In genomic region chr9:68552700-68553099, GRCh38 we compare ENCODE assay signal across 14 cellular contexts. TPM values are rescaled to one million over a fixed set of nuclear protein-coding genes. Genes with fewer than 3 reads are reported as not detected.
DNase-seq lines count a peak whose midpoint lies in the region; FAIRE-seq and TF ChIP-seq lines count a peak whose summit lies in the region.
"Had no signal": no experiment of that assay in that cellular context is flagged by ENCODE, and none has a peak within 500 bp of the region (broad histone marks: within the 10 kb centered on the region; RNA-seq: fewer than 3 reads in every experiment).

No MANE protein-coding gene starts in this region.

- H3K4me3 ChIP-seq in SJCRH30, result no peak overlapping the region
- H3K4me3 ChIP-seq in fibroblast of villous mesenchyme (ENCODE audit: low read depth, low read length), result no peak overlapping the region
- H3K4me3 ChIP-seq in small intestine (ENCODE audit: low read depth in 1 of 2, low read length in 2 of 2), result no peak overlapping the region
- H3K4me3 ChIP-seq: neural progenitor cell had no signal

- H3K27ac ChIP-seq in SJCRH30 (peak overlapping the region; percentile 44), small intestine (ENCODE audit: low read depth in 1 of 2, low read length in 1 of 2) (no peak overlapping the region), caudate nucleus (ENCODE audit: low read depth, low read length) (no peak overlapping the region)
- H3K27ac ChIP-seq: neural progenitor cell had no signal

- H3K9me3 ChIP-seq in SJCRH30 (replicated peaks) (no peaks in the 10 kb centered on the region), small intestine (ENCODE audit: control insufficient read depth, low read depth) (no peaks in the 10 kb centered on the region)

- H3K36me3 ChIP-seq in SJCRH30 (no peaks in the 10 kb centered on the region), small intestine (ENCODE audit: control insufficient read depth in 2 of 2, insufficient read depth in 2 of 2, low read length in 2 of 2) (no peaks in the 10 kb centered on the region)
- H3K36me3 ChIP-seq: neural progenitor cell had no signal

- in situ Hi-C loops in GM13977 (cut with MboI; ENCODE audit: low pct_unique_long_range_greater_than_20kb, low sequenced_read_pairs, unreplicated experiment), result no loop called here

- 36 to 51% (median 45%) methylated on average over 3 of the region's 3 CpGs for WGBS in small intestine, 3 donors

- peak; percentile 84 for DNase-seq in H4 (ENCODE audit: low spot score)
- DNase-seq in SJCRH30, result peak in 1 of 2 experiments; percentile 70
- peak; percentile 67 for DNase-seq in fibroblast of villous mesenchyme (ENCODE audit: low read depth)
- peak; percentile 29 for DNase-seq in small intestine
- no peak for DNase-seq in GM13977 (ENCODE audit: low spot score)
- no peak for DNase-seq in effector CD4-positive, alpha-beta T cell
- no peak for DNase-seq in caudate nucleus (lab: John Stamatoyannopoulos, UW)
- DNase-seq: endodermal cell; immature natural killer cell; KBM-7; RPMI8226; stimulated activated CD4-positive, alpha-beta T cell treated with anti-CD3 and anti-CD28 coated beads, Interleukin-1b, Interleukin-23, amount 100 ng/mL, for 48 hours had no signal

- H3K4me1 ChIP-seq in SJCRH30, result peaks cover 42% of the 10 kb centered on the region
- no peaks in the 10 kb centered on the region for H3K4me1 ChIP-seq in small intestine (ENCODE audit: control insufficient read depth in 2 of 2, insufficient read depth in 1 of 2, low read depth in 1 of 2, low read length in 1 of 2)

- TF ChIP-seq CTCF in fibroblast of villous mesenchyme (IDR thresholded peaks at IDR 0.05; ENCODE audit: insufficient read depth, low read depth, low read length) (no peak), GM13977 (IDR thresholded peaks at IDR 0.05; ENCODE audit: extremely low read depth, insufficient read depth, missing control alignments) (no peak)

- H3K27me3 ChIP-seq in SJCRH30 (no peaks in the 10 kb centered on the region), small intestine (ENCODE audit: control insufficient read depth in 2 of 2, insufficient read depth in 2 of 2, low read length in 2 of 2) (no peaks in the 10 kb centered on the region)

- FAIRE-seq in small intestine (lab: Jason Lieb, UNC), result no peak

RNA-seq across cellular contexts. Expression of gene TMEM252, which starts 12.0 kb away (rescaled TPM):
- not detected in 2 replicates for total RNA-seq in H4 (2014; rRNA removed; shearing (Covaris generic))
- total RNA-seq in SJCRH30 (2014; rRNA removed; shearing (Covaris generic)), result 1.5 and 2.1 TPM in 2 replicates
- total RNA-seq in fibroblast of villous mesenchyme, result not detected in 2 replicates
- polyA plus RNA-seq in small intestine, result under 1 TPM in 2 of 3 donors, not detected in 1; 0.10 to 0.89 TPM
- total RNA-seq: activated CD8-positive, alpha-beta memory T cell treated with anti-CD3 and anti-CD28 coated beads for 36 hours; endodermal cell had no signal
- polyA plus RNA-seq: immature natural killer cell had no signal

Comparison
In these comparisons a context has a peak if more than half of its experiments do, and no peak if none do; other contexts are left out.
1. DNase-seq: peak in H4 (single experiment), fibroblast of villous mesenchyme (single experiment) and small intestine (single experiment); none in GM13977 (single experiment), effector CD4-positive, alpha-beta T cell (single experiment) and caudate nucleus (0 of 61).